18 cellular contexts compared by ENCODE assay signal in genomic region chrX:68994135-68994882, GRCh38.
DNase-seq lines count a peak whose midpoint lies in the region; ATAC-seq and TF ChIP-seq lines count a peak whose summit lies in the region.
"Had no signal": no experiment of that assay in that cellular context is flagged by ENCODE, and none has a peak within 500 bp of the region (broad histone marks: within the 10 kb centered on the region; RNA-seq: fewer than 3 reads in every experiment).

No MANE protein-coding gene starts in this region.

- peak; percentile 76 for ATAC-seq in upper lobe of right lung
- ATAC-seq in HG02973 (IDR thresholded peaks at IDR 0.05; ENCODE audit: unreplicated experiment), result no peak
- ATAC-seq: activated CD4-positive, alpha-beta T cell treated with anti-CD3 and anti-CD28 coated beads for 36 hours; activated CD8-positive, alpha-beta memory T cell treated with anti-CD3 and anti-CD28 coated beads, Interleukin-2, amount 10 ng/mL, durations not matched to agents 7 days and 5 days; heart right ventricle had no signal

- peak; percentile 48 to 78 for DNase-seq in HL-60 (ENCODE audit: low read depth in 1 of 2, low spot score in 1 of 2)
- peak; percentile 27 for DNase-seq in NT2/D1 (ENCODE audit: low read depth, low spot score)
- DNase-seq in iPS-NIHi7 (ENCODE audit: extremely low spot score), result peak; percentile 3
- no peak for DNase-seq in upper lobe of right lung
- DNase-seq in NCI-H345 treated with DMSO at 0.1 percent for 48 hours (lab: John Stamatoyannopoulos, UW; ENCODE audit: unreplicated experiment), result no peak
- no peak for DNase-seq in AG20443 (ENCODE audit: low spot score)
- DNase-seq: activated CD4-positive, alpha-beta T cell treated with anti-CD3 and anti-CD28 coated beads for 36 hours; activated CD8-positive, alpha-beta memory T cell treated with anti-CD3 and anti-CD28 coated beads, Interleukin-2, amount 10 ng/mL, durations not matched to agents 7 days and 5 days; Caco-2; dorsolateral prefrontal cortex; heart right ventricle; NCI-H1417; NCI-H2171; NCI-H526; SHP77 had no signal

- intact Hi-C loops in upper lobe of right lung (cut with DNase I), result no loop called here

- H3K9me3 ChIP-seq in NT2/D1 (ENCODE audit: insufficient read depth, low read length) (no peaks in the 10 kb centered on the region), upper lobe of right lung (no peaks in the 10 kb centered on the region)
- H3K9me3 ChIP-seq: ascending aorta, Caco-2, heart right ventricle, prostate gland had no signal

- no peaks in the 10 kb centered on the region for H3K36me3 ChIP-seq in NT2/D1 (ENCODE audit: insufficient read depth, insufficient read length, low read length)
- no peaks in the 10 kb centered on the region for H3K36me3 ChIP-seq in upper lobe of right lung
- H3K36me3 ChIP-seq: ascending aorta, heart right ventricle, prostate gland had no signal

- TF ChIP-seq CTCF in HL-60 (IDR thresholded peaks at IDR 0.05; ENCODE audit: insufficient read depth, low read length) (no peak), upper lobe of right lung (IDR thresholded peaks at IDR 0.05) (no peak)

- no peak overlapping the region for H3K9ac ChIP-seq in NT2/D1 (ENCODE audit: insufficient read length, low read depth)

- H3K4me1 ChIP-seq in NT2/D1 (ENCODE audit: insufficient read depth, insufficient read length), result peaks cover 11% of the 10 kb centered on the region
- H3K4me1 ChIP-seq in upper lobe of right lung, result no peaks in the 10 kb centered on the region
- H3K4me1 ChIP-seq: prostate gland had no signal

- H3K27ac ChIP-seq in HL-60 (replicated peaks) (peak overlapping the region; percentile 39; the same call in 1 of the 2 replicates), upper lobe of right lung (no peak overlapping the region)
- H3K27ac ChIP-seq: ascending aorta, dorsolateral prefrontal cortex, prostate gland had no signal

- no peaks in the 10 kb centered on the region for H3K27me3 ChIP-seq in HL-60 (ENCODE audit: insufficient read depth, poor library complexity, severe bottlenecking)
- peaks cover 3% of the 10 kb centered on the region for H3K27me3 ChIP-seq in NT2/D1 (ENCODE audit: insufficient read depth, insufficient read length)
- H3K27me3 ChIP-seq in upper lobe of right lung, result no peaks in the 10 kb centered on the region
- H3K27me3 ChIP-seq: ascending aorta, heart right ventricle had no signal

- H3K4me3 ChIP-seq in HL-60 (replicated peaks; ENCODE audit: insufficient read depth, low read length), result no peak overlapping the region
- H3K4me3 ChIP-seq in NT2/D1 (ENCODE audit: insufficient read length, low read depth), result no peak overlapping the region
- H3K4me3 ChIP-seq in upper lobe of right lung, result no peak overlapping the region
- H3K4me3 ChIP-seq: ascending aorta, dorsolateral prefrontal cortex, heart right ventricle, prostate gland had no signal

Comparison
In these comparisons a context has a peak if more than half of its experiments do, and no peak if none do; other contexts are left out.
1. DNase-seq: peak in HL-60 (2 of 2), NT2/D1 (single experiment) and iPS-NIHi7 (single experiment); none in upper lobe of right lung (single experiment), NCI-H345 treated with DMSO at 0.1 percent for 48 hours (single experiment) and AG20443 (single experiment).